9 cellular contexts compared by ENCODE assay signal in genomic region chr19:7596191-7596937, GRCh38. TPM values are rescaled to one million over a fixed set of nuclear protein-coding genes. Genes with fewer than 3 reads are reported as not detected.
DNase-seq lines count a peak whose midpoint lies in the region; ATAC-seq and TF ChIP-seq lines count a peak whose summit lies in the region.
"Had no signal": no experiment of that assay in that cellular context is flagged by ENCODE, and none has a peak within 500 bp of the region (broad histone marks: within the 10 kb centered on the region; RNA-seq: fewer than 3 reads in every experiment).

No MANE protein-coding gene starts in this region.

- TF ChIP-seq RAD21 in Ishikawa (IDR thresholded peaks at IDR 0.05; ENCODE audit: low read depth), result no peak

- TF ChIP-seq CTCF in GM10248 (IDR thresholded peaks at IDR 0.05; ENCODE audit: control extremely low read depth, extremely low read depth, low read depth, missing control alignments), result peak; percentile 7
- no peak for TF ChIP-seq CTCF in ovary (IDR thresholded peaks at IDR 0.05)

- H3K27ac ChIP-seq in ovary, result no peak overlapping the region

- ATAC-seq in GM18873 (IDR thresholded peaks at IDR 0.05; ENCODE audit: low FRiP score, unreplicated experiment), result no peak

- no peak overlapping the region for H3K4me3 ChIP-seq in endocrine pancreas (ENCODE audit: control insufficient read depth, insufficient read depth, low read length)
- peak overlapping the region; percentile 22 for H3K4me3 ChIP-seq in ovary

- H3K27me3 ChIP-seq in endocrine pancreas (ENCODE audit: control insufficient read depth, insufficient read depth, low read length) (no peaks in the 10 kb centered on the region), ovary (no peaks in the 10 kb centered on the region)

- WGBS in ovary, 3 donors, result 2 to 3% (median 3%) methylated on average over 55 to 72 of the region's 72 CpGs

- H3K36me3 ChIP-seq in endocrine pancreas (ENCODE audit: control insufficient read depth, insufficient read depth, low read length) (no peaks in the 10 kb centered on the region), ovary (no peaks in the 10 kb centered on the region)

- no peak for TF ChIP-seq POLR2A in ovary (IDR thresholded peaks at IDR 0.05)

- TF ChIP-seq EP300 in Ishikawa (IDR thresholded peaks at IDR 0.05; ENCODE audit: borderline replicate concordance) (no peak), ovary (IDR thresholded peaks at IDR 0.05) (no peak)

- H3K9me3 ChIP-seq in endocrine pancreas (ENCODE audit: control insufficient read depth, low read length) (no peaks in the 10 kb centered on the region), ovary (no peaks in the 10 kb centered on the region)

- DNase-seq in GM10248 (ENCODE audit: extremely low spot score), result no peak
- DNase-seq in ovary, result no peak
- DNase-seq in ecto neural progenitor cell (ENCODE audit: low spot score), result no peak
- no peak for DNase-seq in DMS114 treated with DMSO at 0.1 percent for 48 hours (lab: John Stamatoyannopoulos, UW; ENCODE audit: unreplicated experiment)
- DNase-seq in NOMO-1 treated with DMSO at 0.1 percent for 48 hours (lab: John Stamatoyannopoulos, UW; ENCODE audit: unreplicated experiment), result no peak
- DNase-seq: aorta had no signal

- CTCF ChIA-PET in GM10248 (lab: Yijun Ruan, JAX), result interaction anchor here (1.6 to 2.1 kb wide), 2 partner anchors 12 to 28 kb away, joined by 5 to 13 read pairs; no protein-coding TSS in a partner anchor

- POLR2A ChIA-PET in GM10248 (lab: Yijun Ruan, JAX), result interaction anchor here (0.5 kb wide), 1 partner anchor 419 kb away, joined by 3 read pairs; no protein-coding TSS in a partner anchor

- H3K4me1 ChIP-seq in endocrine pancreas (ENCODE audit: control insufficient read depth, insufficient read depth, low read length) (no peaks in the 10 kb centered on the region), ovary (ENCODE audit: insufficient read depth) (peaks cover 1% of the 10 kb centered on the region)

- intact Hi-C loops in ovary (cut with DNase I), result no loop called here

- H3K9ac ChIP-seq in endocrine pancreas (ENCODE audit: control insufficient read depth, insufficient read depth, low read length), result peak overlapping the region; percentile 89

TF ChIP-seq in Ishikawa, 13 proteins besides CTCF, POLR2A, EP300 and RAD21:
- TF ChIP-seq TCF12 (IDR thresholded peaks at IDR 0.05; ENCODE audit: low read depth), result no peak
- no peak for TF ChIP-seq CREB1 (IDR thresholded peaks at IDR 0.05; ENCODE audit: low read depth)
- no peak for TF ChIP-seq MAX (IDR thresholded peaks at IDR 0.05)
- peak; percentile 30; the same call in 1 of the 2 replicates for TF ChIP-seq ZBTB7A (IDR thresholded peaks at IDR 0.05; ENCODE audit: low read depth)
- TF ChIP-seq NFIC (IDR thresholded peaks at IDR 0.05), result no peak
- TF ChIP-seq EGR1 (IDR thresholded peaks at IDR 0.05), result no peak
- TF ChIP-seq FOXM1 (IDR thresholded peaks at IDR 0.05; ENCODE audit: borderline replicate concordance, low read depth), result no peak
- TF ChIP-seq TEAD4 (IDR thresholded peaks at IDR 0.05), result no peak
- TF ChIP-seq REST (IDR thresholded peaks at IDR 0.05; ENCODE audit: low read depth), result no peak
TF ChIP-seq in Ishikawa: peak in this region for 1.

RNA-seq across cellular contexts. Expression of gene CAMSAP3, which starts 0.7 kb away (rescaled TPM):
- total RNA-seq in ovary, result 1 to 10 TPM in 4 of 7 donors, under 1 TPM in 3; 0.08 to 8.2 (median 1.9) TPM
- 1 to 10 TPM in 1 of 2 donors, under 1 TPM in 1; 0.57 to 1.4 TPM for polyA plus RNA-seq in ovary
- total RNA-seq: aorta had no signal

RNA-seq across cellular contexts. Expression of gene XAB2, which starts 33.0 kb away (rescaled TPM):
- total RNA-seq in ovary, result 10 to 100 TPM; 39.5 to 71.7 (median 50.8) TPM
- polyA plus RNA-seq in ovary, result 10 to 100 TPM in 1 of 2 donors, 1 to 10 TPM in 1; 4.2 to 63.0 TPM

RNA-seq across cellular contexts. Expression of gene PET100, which starts 33.2 kb away (rescaled TPM):
- total RNA-seq in ovary, result 10 to 100 TPM; 11.9 to 77.8 (median 58.3) TPM
- 10 to 100 TPM; 44.6 to 53.7 TPM for polyA plus RNA-seq in ovary

RNA-seq across cellular contexts. Expression of gene PCP2, which starts 37.2 kb away (rescaled TPM):
- under 1 TPM in 2 of 7 donors, not detected in 5; 0.38 to 0.50 TPM for total RNA-seq in ovary
- under 1 TPM in 1 of 2 donors, not detected in 1; 0.40 TPM for polyA plus RNA-seq in ovary
- total RNA-seq: aorta had no signal
- polyA plus RNA-seq: aorta had no signal

RNA-seq across cellular contexts. Expression of gene STXBP2, which starts 40.5 kb away (rescaled TPM):
- 10 to 100 TPM in 4 of 7 donors, 1 to 10 TPM in 3; 4.9 to 35.6 (median 11.4) TPM for total RNA-seq in ovary
- 10 to 100 TPM in 1 of 2 donors, 1 to 10 TPM in 1; 8.2 to 25.0 TPM for polyA plus RNA-seq in ovary
